Comparison of ENCODE assay signal across 9 cellular contexts in the genomic region with DNA sequence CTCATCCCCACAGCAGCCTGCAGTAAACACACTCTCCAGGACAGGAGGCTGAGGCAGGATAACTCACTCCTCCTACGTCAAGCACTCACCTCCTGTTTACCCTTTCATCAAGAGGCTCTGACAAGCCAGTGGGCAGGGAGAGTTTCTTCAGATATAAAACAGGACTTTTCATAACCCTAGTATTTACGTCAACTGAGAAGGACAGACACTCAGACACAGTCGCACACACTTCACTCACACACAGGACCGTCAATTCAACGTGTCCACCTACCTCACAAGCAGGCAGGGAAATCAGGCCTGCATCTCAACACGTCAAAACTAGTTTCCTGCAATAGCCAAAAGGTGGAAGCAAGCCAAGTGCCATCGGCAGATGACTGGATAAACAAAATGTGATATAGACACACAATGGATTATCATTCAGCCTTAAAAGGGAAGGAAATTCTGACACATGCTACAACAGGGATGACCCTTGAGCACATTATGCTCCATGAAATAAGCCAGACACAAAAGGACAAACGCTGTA. TPM values are rescaled to one million over a fixed set of nuclear protein-coding genes. Genes with fewer than 3 reads are reported as not detected.
DNase-seq lines count a peak whose midpoint lies in the region; ATAC-seq lines count a peak whose summit lies in the region.
"Had no signal": no experiment of that assay in that cellular context is flagged by ENCODE, and none has a peak within 500 bp of the region (broad histone marks: within the 10 kb centered on the region; RNA-seq: fewer than 3 reads in every experiment).

No MANE protein-coding gene starts in this region.

- 44% methylated on average over 8 of the region's 8 CpGs for WGBS in right cardiac atrium

- POLR2A ChIA-PET in activated CD4-positive, alpha-beta memory T cell treated with anti-CD3 and anti-CD28 coated beads for 36 hours (lab: Charles Lee): no interaction called here

- H3K36me3 ChIP-seq in stomach smooth muscle (ENCODE audit: control insufficient read depth in 2 of 2, insufficient read depth in 2 of 2, low read length in 2 of 2): no peaks in the 10 kb centered on the region

- ATAC-seq in right cardiac atrium: peak in 1 of 2 donors; percentile 60
- ATAC-seq in HG03354 (IDR thresholded peaks at IDR 0.05; ENCODE audit: poor library complexity, severe bottlenecking, unreplicated experiment): no peak

- H3K4me1 ChIP-seq in right cardiac atrium (ENCODE audit: control insufficient read depth, insufficient read depth, low read length) (peaks cover 34% of the 10 kb centered on the region), stomach smooth muscle (ENCODE audit: control insufficient read depth, insufficient read depth, low read length) (peaks cover 88% of the 10 kb centered on the region)

- H3K9me3 ChIP-seq in right cardiac atrium (ENCODE audit: control insufficient read depth, low read length) (no peaks in the 10 kb centered on the region), stomach smooth muscle (ENCODE audit: control insufficient read depth in 2 of 2, low read length in 2 of 2) (no peaks in the 10 kb centered on the region)

- peak overlapping the region; percentile 50 to 64 for H3K9ac ChIP-seq in stomach smooth muscle (ENCODE audit: low read length in 2 of 2)

- peaks cover 74% of the 10 kb centered on the region for H3K4me1 Mint-ChIP-seq in activated CD4-positive, alpha-beta T cell treated with anti-CD3 and anti-CD28 coated beads, Interleukin-2, amount 10 ng/mL, durations not matched to agents 24 days and 14 days
- peaks cover 96% of the 10 kb centered on the region for H3K4me1 Mint-ChIP-seq in activated CD4-positive, alpha-beta memory T cell treated with anti-CD3 and anti-CD28 coated beads for 36 hours (ENCODE audit: low read depth)

- no peaks in the 10 kb centered on the region for H3K27me3 ChIP-seq in right cardiac atrium (ENCODE audit: control insufficient read depth, insufficient read depth)
- H3K27me3 ChIP-seq in stomach smooth muscle (ENCODE audit: control insufficient read depth in 1 of 2, insufficient read depth in 2 of 2, low read length in 2 of 2): no peaks in the 10 kb centered on the region

- no peaks in the 10 kb centered on the region for H3K27me3 Mint-ChIP-seq in activated CD4-positive, alpha-beta T cell treated with anti-CD3 and anti-CD28 coated beads, Interleukin-2, amount 10 ng/mL, durations not matched to agents 24 days and 14 days
- no peaks in the 10 kb centered on the region for H3K27me3 Mint-ChIP-seq in activated CD4-positive, alpha-beta memory T cell treated with anti-CD3 and anti-CD28 coated beads for 36 hours

- H3K36me3 Mint-ChIP-seq in activated CD4-positive, alpha-beta T cell treated with anti-CD3 and anti-CD28 coated beads, Interleukin-2, amount 10 ng/mL, durations not matched to agents 24 days and 14 days (ENCODE audit: low read depth): peaks cover 32% of the 10 kb centered on the region
- peaks cover 15% of the 10 kb centered on the region for H3K36me3 Mint-ChIP-seq in activated CD4-positive, alpha-beta memory T cell treated with anti-CD3 and anti-CD28 coated beads for 36 hours

- H3K27ac ChIP-seq in right cardiac atrium (ENCODE audit: low read length) (peak overlapping the region; percentile 43), stomach smooth muscle (ENCODE audit: low read length) (peak overlapping the region; percentile 94)

- CTCF ChIA-PET in activated CD4-positive, alpha-beta memory T cell treated with anti-CD3 and anti-CD28 coated beads for 36 hours (lab: Charles Lee): no interaction called here

- peak overlapping the region; percentile 98 for H3K27ac Mint-ChIP-seq in activated CD4-positive, alpha-beta T cell treated with anti-CD3 and anti-CD28 coated beads, Interleukin-2, amount 10 ng/mL, durations not matched to agents 24 days and 14 days
- peak overlapping the region; percentile 96 for H3K27ac Mint-ChIP-seq in activated CD4-positive, alpha-beta memory T cell treated with anti-CD3 and anti-CD28 coated beads for 36 hours

- DNase-seq in activated CD4-positive, alpha-beta T cell treated with anti-CD3 and anti-CD28 coated beads, Interleukin-2, amount 10 ng/mL, durations not matched to agents 24 days and 14 days: peak; percentile 77
- DNase-seq in activated CD4-positive, alpha-beta T cell treated with anti-CD3 and anti-CD28 coated beads for 4 hours: no peak
- peak; percentile 87 for DNase-seq in activated CD4-positive, alpha-beta memory T cell treated with anti-CD3 and anti-CD28 coated beads for 36 hours
- DNase-seq in right cardiac atrium (no peak), Ammon's horn (ENCODE audit: low spot score) (no peak), inferior parietal cortex (ENCODE audit: extremely low spot score) (no peak)
- DNase-seq: NCI-H1694 had no signal

- intact Hi-C loops in activated CD4-positive, alpha-beta T cell treated with anti-CD3 and anti-CD28 coated beads, Interleukin-2, amount 10 ng/mL, durations not matched to agents 24 days and 14 days (cut with micrococcal nuclease): loop anchor here (1.0 to 5.0 kb wide), 5 partner anchors 11 to 192 kb away; a partner anchor contains a TSS
- intact Hi-C loops in activated CD4-positive, alpha-beta memory T cell treated with anti-CD3 and anti-CD28 coated beads for 36 hours (cut with micrococcal nuclease): loop anchor here (1.0 to 2.0 kb wide), 6 partner anchors 13 to 49 kb away; a partner anchor contains a TSS
- intact Hi-C loops in right cardiac atrium (cut with DNase I): no loop called here

- H3K9me3 Mint-ChIP-seq in activated CD4-positive, alpha-beta T cell treated with anti-CD3 and anti-CD28 coated beads, Interleukin-2, amount 10 ng/mL, durations not matched to agents 24 days and 14 days: no peaks in the 10 kb centered on the region
- H3K9me3 Mint-ChIP-seq in activated CD4-positive, alpha-beta memory T cell treated with anti-CD3 and anti-CD28 coated beads for 36 hours: no peaks in the 10 kb centered on the region

- no peak overlapping the region for H3K4me3 ChIP-seq in right cardiac atrium (ENCODE audit: low read length)
- peak overlapping the region in 1 of 2 donors; percentile 29 for H3K4me3 ChIP-seq in stomach smooth muscle (ENCODE audit: low read length in 2 of 2)

- peak overlapping the region; percentile 67 for H3K4me3 Mint-ChIP-seq in activated CD4-positive, alpha-beta T cell treated with anti-CD3 and anti-CD28 coated beads, Interleukin-2, amount 10 ng/mL, durations not matched to agents 24 days and 14 days
- peak overlapping the region; percentile 67 for H3K4me3 Mint-ChIP-seq in activated CD4-positive, alpha-beta memory T cell treated with anti-CD3 and anti-CD28 coated beads for 36 hours

RNA-seq across cellular contexts. Expression of a gene that starts 48.6 kb away (rescaled TPM):
- total RNA-seq in activated CD4-positive, alpha-beta T cell treated with anti-CD3 and anti-CD28 coated beads, Interleukin-2, amount 10 ng/mL, durations not matched to agents 24 days and 14 days: 29.3 and 31.2 TPM in 2 replicates
- 10 to 100 TPM; 37.5 to 38.5 TPM for total RNA-seq in activated CD4-positive, alpha-beta memory T cell treated with anti-CD3 and anti-CD28 coated beads for 36 hours
- 10 to 100 TPM in 2 of 4 donors, 1 to 10 TPM in 2; 9.6 to 15.4 (median 11.1) TPM for total RNA-seq in right cardiac atrium
- 9.6 TPM for polyA plus RNA-seq in right cardiac atrium

Comparison
In these comparisons a context has a peak if more than half of its experiments do, and no peak if none do; other contexts are left out.
1. DNase-seq: peak in activated CD4-positive, alpha-beta T cell treated with anti-CD3 and anti-CD28 coated beads, Interleukin-2, amount 10 ng/mL, durations not matched to agents 24 days and 14 days (single experiment) and activated CD4-positive, alpha-beta memory T cell treated with anti-CD3 and anti-CD28 coated beads for 36 hours (single experiment); none in activated CD4-positive, alpha-beta T cell treated with anti-CD3 and anti-CD28 coated beads for 4 hours (0 of 2), right cardiac atrium (0 of 3), Ammon's horn (single experiment) and inferior parietal cortex (single experiment).
2. intact Hi-C loops: an anchor here in activated CD4-positive, alpha-beta T cell treated with anti-CD3 and anti-CD28 coated beads, Interleukin-2, amount 10 ng/mL, durations not matched to agents 24 days and 14 days (1.0 to 5.0 kb wide) and activated CD4-positive, alpha-beta memory T cell treated with anti-CD3 and anti-CD28 coated beads for 36 hours (1.0 to 2.0 kb wide); none called in right cardiac atrium.